ENCODE assay signal across 42 cellular contexts in genomic region chr10:5393529-5393928, GRCh38. TPM values are rescaled to one million over a fixed set of nuclear protein-coding genes. Genes with fewer than 3 reads are reported as not detected.
"Had no signal": no experiment of that assay in that cellular context is flagged by ENCODE, and none has a peak within 500 bp of the region (broad histone marks: within the 10 kb centered on the region; RNA-seq: fewer than 3 reads in every experiment).

No MANE protein-coding gene starts in this region.

- H3K27ac ChIP-seq: adrenal gland, ascending aorta, body of pancreas, brain microvascular endothelial cell, breast epithelium, cardiac muscle cell had no signal

- ATAC-seq: activated naive CD4-positive, alpha-beta T cell treated with anti-CD3 and anti-CD28 coated beads, Interleukin-2, amount 50 U/mL, for 72 hours; activated naive CD8-positive, alpha-beta T cell treated with anti-CD3 and anti-CD28 coated beads, Interleukin-2, amount 50 U/mL, for 24 hours; activated T-cell treated with anti-CD3 and anti-CD28 coated beads, Interleukin-2, amount 50 U/mL, for 4 hours; activated T-cell treated with anti-CD3 and anti-CD28 coated beads, Interleukin-2, amount 50 U/mL, for 72 hours; activated T-helper 17 cell treated with anti-CD3 and anti-CD28 coated beads, Interleukin-2, amount 50 U/mL, for 72 hours; body of pancreas had no signal

- H3K36me3 ChIP-seq: adrenal gland, ascending aorta, brain microvascular endothelial cell, breast epithelium, cardiac muscle cell had no signal

- H3K4me3 Mint-ChIP-seq: activated naive CD4-positive, alpha-beta T cell treated with anti-CD3 and anti-CD28 coated beads for 36 hours; activated naive CD4-positive, alpha-beta T cell treated with anti-CD3 and anti-CD28 coated beads, Interleukin-2, amount 10 ng/mL, durations not matched to agents 7 days and 5 days; activated naive CD4-positive, alpha-beta T cell treated with anti-CD3 and anti-CD28 coated beads, Interleukin-2, amount 50 U/mL, for 24 hours; activated naive CD8-positive, alpha-beta T cell; activated naive CD8-positive, alpha-beta T cell treated with anti-CD3 and anti-CD28 coated beads for 36 hours; activated naive CD8-positive, alpha-beta T cell treated with anti-CD3 and anti-CD28 coated beads, Interleukin-2, amount 10 ng/mL, durations not matched to agents 7 days and 5 days; activated naive CD8-positive, alpha-beta T cell treated with anti-CD3 and anti-CD28 coated beads, Interleukin-2, amount 50 U/mL, for 24 hours; activated T-cell treated with anti-CD3 and anti-CD28 coated beads, Interleukin-2, amount 50 U/mL, for 24 hours; activated T-cell treated with anti-CD3 and anti-CD28 coated beads, Interleukin-2, amount 50 U/mL, for 4 hours; activated T-cell treated with anti-CD3 and anti-CD28 coated beads, Interleukin-2, amount 50 U/mL, for 72 hours; activated T-helper 1 cell treated with anti-CD3 and anti-CD28 coated beads, Interleukin-12 subunit alpha, Interleukin-12 subunit beta, Interleukin-2, Interleukin-4 antibody, amounts not matched to agents 30 ng/mL and 10 ng/mL and 1 ng/mL, durations not matched to agents 14 hours and 24 hours and 36 hours; activated T-helper 17 cell treated with anti-CD3 and anti-CD28 coated beads, Interleukin-2, amount 50 U/mL, for 72 hours; brain; central memory CD8-positive, alpha-beta T cell had no signal

- H3K27me3 ChIP-seq: adrenal gland, ascending aorta, body of pancreas, brain microvascular endothelial cell, breast epithelium, cardiac muscle cell had no signal

- H3K4me3 ChIP-seq: adrenal gland, ascending aorta, body of pancreas, breast epithelium, cardiac muscle cell had no signal

- H3K4me1 Mint-ChIP-seq: activated naive CD4-positive, alpha-beta T cell treated with anti-CD3 and anti-CD28 coated beads, Interleukin-2, amount 10 ng/mL, durations not matched to agents 7 days and 5 days; activated naive CD4-positive, alpha-beta T cell treated with anti-CD3 and anti-CD28 coated beads, Interleukin-2, amount 50 U/mL, for 24 hours; activated naive CD8-positive, alpha-beta T cell treated with anti-CD3 and anti-CD28 coated beads for 36 hours; activated naive CD8-positive, alpha-beta T cell treated with anti-CD3 and anti-CD28 coated beads, Interleukin-2, amount 10 ng/mL, durations not matched to agents 7 days and 5 days; activated naive CD8-positive, alpha-beta T cell treated with anti-CD3 and anti-CD28 coated beads, Interleukin-2, amount 50 U/mL, for 24 hours; activated T-helper 17 cell treated with anti-CD3 and anti-CD28 coated beads, Interleukin-2, amount 50 U/mL, for 72 hours; central memory CD8-positive, alpha-beta T cell had no signal

- DNase-seq: activated effector memory CD4-positive, alpha-beta T cell treated with anti-CD3 and anti-CD28 coated beads, Interleukin-2, amount 50 U/mL, for 16 hours; activated effector memory CD4-positive, alpha-beta T cell treated with Interleukin-2 at 50 U/mL for 16 hours; activated gamma-delta T cell; activated gamma-delta T cell treated with Interleukin-2 at 50 U/mL for 16 hours; activated naive CD4-positive, alpha-beta T cell; activated naive CD4-positive, alpha-beta T cell treated with anti-CD3 and anti-CD28 coated beads for 36 hours; activated naive CD4-positive, alpha-beta T cell treated with anti-CD3 and anti-CD28 coated beads, Interleukin-2, amount 10 ng/mL, durations not matched to agents 7 days and 5 days; activated naive CD4-positive, alpha-beta T cell treated with anti-CD3 and anti-CD28 coated beads, Interleukin-2, amount 50 U/mL, for 16 hours; activated naive CD4-positive, alpha-beta T cell treated with Interleukin-2 at 50 U/mL for 16 hours; activated naive CD8-positive, alpha-beta T cell treated with anti-CD3 and anti-CD28 coated beads for 36 hours; activated naive CD8-positive, alpha-beta T cell treated with anti-CD3 and anti-CD28 coated beads, Interleukin-2, amount 10 ng/mL, durations not matched to agents 7 days and 5 days; activated naive CD8-positive, alpha-beta T cell treated with anti-CD3 and anti-CD28 coated beads, Interleukin-2, amount 50 U/mL, for 24 hours; activated T-cell treated with anti-CD3 and anti-CD28 coated beads for 4 hours; activated T-cell treated with anti-CD3 and anti-CD28 coated beads, Interleukin-2, amount 50 U/mL, for 1 hour; activated T-cell treated with anti-CD3 and anti-CD28 coated beads, Interleukin-2, amount 50 U/mL, for 24 hours; activated T-cell treated with anti-CD3 and anti-CD28 coated beads, Interleukin-2, amount 50 U/mL, for 4 hours; activated T-cell treated with anti-CD3 and anti-CD28 coated beads, Interleukin-2, amount 50 U/mL, for 48 hours; activated T-cell treated with anti-CD3 and anti-CD28 coated beads, Interleukin-2, amount 50 U/mL, for 72 hours; adrenal gland; amniotic stem cell; amygdala; anterior cingulate cortex; aorta; body of pancreas; brain microvascular endothelial cell; caudate nucleus; central memory CD4-positive, alpha-beta T cell; cerebellar nuclear complex had no signal

- H3K27ac Mint-ChIP-seq: activated naive CD4-positive, alpha-beta T cell treated with anti-CD3 and anti-CD28 coated beads for 36 hours; activated naive CD4-positive, alpha-beta T cell treated with anti-CD3 and anti-CD28 coated beads, Interleukin-2, amount 10 ng/mL, durations not matched to agents 7 days and 5 days; activated naive CD4-positive, alpha-beta T cell treated with anti-CD3 and anti-CD28 coated beads, Interleukin-2, amount 50 U/mL, for 24 hours; activated naive CD4-positive, alpha-beta T cell treated with anti-CD3 and anti-CD28 coated beads, Interleukin-2, amount 50 U/mL, for 72 hours; activated naive CD8-positive, alpha-beta T cell; activated naive CD8-positive, alpha-beta T cell treated with anti-CD3 and anti-CD28 coated beads for 36 hours; activated naive CD8-positive, alpha-beta T cell treated with anti-CD3 and anti-CD28 coated beads, Interleukin-2, amount 10 ng/mL, durations not matched to agents 7 days and 5 days; activated naive CD8-positive, alpha-beta T cell treated with anti-CD3 and anti-CD28 coated beads, Interleukin-2, amount 50 U/mL, for 24 hours; activated T-cell treated with anti-CD3 and anti-CD28 coated beads, Interleukin-2, amount 50 U/mL, for 24 hours; activated T-cell treated with anti-CD3 and anti-CD28 coated beads, Interleukin-2, amount 50 U/mL, for 72 hours; activated T-helper 1 cell treated with anti-CD3 and anti-CD28 coated beads, Interleukin-12 subunit alpha, Interleukin-12 subunit beta, Interleukin-2, Interleukin-4 antibody, amounts not matched to agents 30 ng/mL and 10 ng/mL and 1 ng/mL, durations not matched to agents 14 hours and 24 hours and 36 hours; activated T-helper 17 cell treated with anti-CD3 and anti-CD28 coated beads, Interleukin-2, amount 50 U/mL, for 72 hours; activated T-helper 2 cell treated with anti-CD3 and anti-CD28 coated beads, Interferon-gamma antibody, Interleukin-2, Interleukin-4, amounts not matched to agents 10 μg/mL and 5 μg/mL and 100 μg/mL, durations not matched to agents 14 hours and 24 hours and 36 hours; brain had no signal

- H3K4me1 ChIP-seq: adrenal gland, ascending aorta, body of pancreas, breast epithelium had no signal

RNA-seq across cellular contexts. Expression of gene TUBAL3, which starts 11.1 kb away (rescaled TPM):
- total RNA-seq: activated naive CD4-positive, alpha-beta T cell treated with anti-CD3 and anti-CD28 coated beads for 36 hours; activated naive CD4-positive, alpha-beta T cell treated with anti-CD3 and anti-CD28 coated beads, Interleukin-2, amount 50 U/mL, for 72 hours; activated naive CD8-positive, alpha-beta T cell treated with anti-CD3 and anti-CD28 coated beads for 36 hours; activated naive CD8-positive, alpha-beta T cell treated with anti-CD3 and anti-CD28 coated beads, Interleukin-2, amount 10 ng/mL, durations not matched to agents 7 days and 5 days; activated T-cell treated with anti-CD3 and anti-CD28 coated beads, Interleukin-2, amount 50 U/mL, for 4 hours; activated T-cell treated with anti-CD3 and anti-CD28 coated beads, Interleukin-2, amount 50 U/mL, for 72 hours; activated T-helper 1 cell treated with anti-CD3 and anti-CD28 coated beads, Interleukin-12 subunit alpha, Interleukin-12 subunit beta, Interleukin-2, Interleukin-4 antibody, amounts not matched to agents 30 ng/mL and 10 ng/mL and 1 ng/mL, durations not matched to agents 14 hours and 24 hours and 36 hours; activated T-helper 17 cell treated with anti-CD3 and anti-CD28 coated beads, Interleukin-2, amount 50 U/mL, for 72 hours; activated T-helper 2 cell treated with anti-CD3 and anti-CD28 coated beads, Interferon-gamma antibody, Interleukin-2, Interleukin-4, amounts not matched to agents 10 μg/mL and 5 μg/mL and 100 μg/mL, durations not matched to agents 14 hours and 24 hours and 36 hours; adrenal gland; aorta; ascending aorta; astrocyte; body of pancreas; cardiac muscle cell had no signal
- polyA plus RNA-seq: adrenal gland, cardiac muscle cell had no signal

RNA-seq across cellular contexts. Expression of gene UCN3, which starts 28.8 kb away (rescaled TPM):
- total RNA-seq: activated naive CD4-positive, alpha-beta T cell treated with anti-CD3 and anti-CD28 coated beads for 36 hours; activated naive CD4-positive, alpha-beta T cell treated with anti-CD3 and anti-CD28 coated beads, Interleukin-2, amount 50 U/mL, for 72 hours; activated naive CD8-positive, alpha-beta T cell treated with anti-CD3 and anti-CD28 coated beads for 36 hours; activated naive CD8-positive, alpha-beta T cell treated with anti-CD3 and anti-CD28 coated beads, Interleukin-2, amount 10 ng/mL, durations not matched to agents 7 days and 5 days; activated T-cell treated with anti-CD3 and anti-CD28 coated beads, Interleukin-2, amount 50 U/mL, for 4 hours; activated T-cell treated with anti-CD3 and anti-CD28 coated beads, Interleukin-2, amount 50 U/mL, for 72 hours; activated T-helper 1 cell treated with anti-CD3 and anti-CD28 coated beads, Interleukin-12 subunit alpha, Interleukin-12 subunit beta, Interleukin-2, Interleukin-4 antibody, amounts not matched to agents 30 ng/mL and 10 ng/mL and 1 ng/mL, durations not matched to agents 14 hours and 24 hours and 36 hours; activated T-helper 17 cell treated with anti-CD3 and anti-CD28 coated beads, Interleukin-2, amount 50 U/mL, for 72 hours; activated T-helper 2 cell treated with anti-CD3 and anti-CD28 coated beads, Interferon-gamma antibody, Interleukin-2, Interleukin-4, amounts not matched to agents 10 μg/mL and 5 μg/mL and 100 μg/mL, durations not matched to agents 14 hours and 24 hours and 36 hours; aorta; ascending aorta; astrocyte; breast epithelium; bronchial epithelial cell; cardiac muscle cell; cardiac septum had no signal
- polyA plus RNA-seq: cardiac muscle cell had no signal
